Comparison of ENCODE assay signal across 8 cellular contexts in the genomic region with DNA sequence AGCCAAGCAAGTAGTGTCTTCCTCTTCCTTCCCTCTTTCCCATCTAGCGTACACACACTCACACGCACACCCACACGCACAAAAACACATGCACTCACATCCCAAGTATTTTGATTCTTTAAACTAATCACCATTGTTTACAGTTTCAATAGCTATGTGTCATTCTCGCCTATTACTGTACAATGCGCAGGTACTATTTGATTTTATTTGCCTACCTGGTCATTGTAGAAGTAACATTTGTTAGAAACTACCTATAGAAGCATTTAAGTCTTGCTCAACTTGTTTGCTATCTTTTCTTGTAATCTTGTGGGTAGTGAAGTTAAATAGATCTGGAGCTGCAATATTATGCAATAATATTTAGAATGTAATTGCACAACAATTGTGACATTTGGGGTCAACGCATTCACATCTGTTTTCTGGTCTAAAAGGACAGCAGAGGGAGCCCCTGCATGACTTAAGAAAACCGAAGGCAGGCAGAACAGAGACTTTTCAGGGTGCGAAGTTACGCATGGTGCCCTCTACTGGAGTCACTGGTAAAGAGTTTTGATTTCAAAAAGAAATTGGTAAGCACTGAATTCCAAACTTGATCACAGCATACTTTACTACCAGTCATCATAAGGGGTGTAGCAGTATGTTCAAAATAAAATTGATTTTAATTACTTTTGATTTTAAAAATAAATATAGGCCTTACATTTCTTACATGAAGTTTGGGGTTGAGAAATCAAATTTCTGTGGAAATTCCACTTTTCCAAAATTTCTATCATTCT.
DNase-seq lines count a peak whose midpoint lies in the region; TF ChIP-seq lines count a peak whose summit lies in the region.

No MANE protein-coding gene starts in this region.

- peak; percentile 97 for TF ChIP-seq CTCF in 22Rv1 (IDR thresholded peaks at IDR 0.05)
- peak; percentile 94 for TF ChIP-seq CTCF in GM06990 (IDR thresholded peaks at IDR 0.05; ENCODE audit: insufficient read depth, low read length, poor library complexity, severe bottlenecking)
- TF ChIP-seq CTCF in H9 (conservative IDR thresholded peaks at IDR 0.05) = peak; percentile 96
- peak; percentile 91 to 92 for TF ChIP-seq CTCF in mammary epithelial cell (conservative IDR thresholded peaks at IDR 0.05 in 1 of 2, IDR thresholded peaks at IDR 0.05 in 1 of 2; ENCODE audit: extremely low read depth in 1 of 2, insufficient read depth in 1 of 2, low read depth in 1 of 2, low read length in 2 of 2)
- TF ChIP-seq CTCF in kidney epithelial cell (IDR thresholded peaks at IDR 0.05; ENCODE audit: insufficient read depth, low read length, poor library complexity, severe bottlenecking) = peak; percentile 92

- H3K18ac ChIP-seq in H9 (ENCODE audit: insufficient read length, low read depth, low read length) = no peak overlapping the region

- DNase-seq in GM06990 (ENCODE audit: extremely low read depth, insufficient read length) = peak; percentile 26
- DNase-seq in H9 = peak; percentile 67
- DNase-seq in KG1 (lab: John Stamatoyannopoulos, UW) = peak; percentile 87
- DNase-seq in OCI-M2 (lab: John Stamatoyannopoulos, UW; ENCODE audit: unreplicated experiment) = peak; percentile 23
- peak; percentile 68 for DNase-seq in mammary epithelial cell
- DNase-seq in kidney epithelial cell (ENCODE audit: low read depth) = peak; percentile 65
- DNase-seq in substantia nigra (lab: John Stamatoyannopoulos, UW) = peak in 41 of 49 donors; percentile 0 to 72 (median 33)

- H3K56ac ChIP-seq in H9 (ENCODE audit: insufficient read length, low read depth, low read length) = no peak overlapping the region

- H3K4me1 Mint-ChIP-seq in H9 = peaks cover 0 to 2% of the 10 kb centered on the region in 2 experiments; a peak in 1 of 4 replicates

- no peak overlapping the region for H3T11ph ChIP-seq in H9 (ENCODE audit: low read length)

- no peak overlapping the region for H2BK5ac ChIP-seq in H9 (ENCODE audit: insufficient read length, low read length)

- no peaks in the 10 kb centered on the region for H3K79me1 ChIP-seq in H9 (ENCODE audit: insufficient read depth, low read depth, low read length, poor library complexity, severe bottlenecking)

- H3K23me2 ChIP-seq in H9 (ENCODE audit: insufficient read length, low read depth, low read length, poor library complexity, severe bottlenecking) = no peaks in the 10 kb centered on the region

- H3K27ac Mint-ChIP-seq in H9 = no peak overlapping the region

- intact Hi-C loops in mammary epithelial cell (cut with micrococcal nuclease) = loop anchor here (1.0 to 10.0 kb wide), 4 partner anchors 212 to 423 kb away; no protein-coding TSS in a partner anchor

- H3K27me3 Mint-ChIP-seq in H9 (ENCODE audit: low read depth) = no peaks in the 10 kb centered on the region

- no peak overlapping the region for H4K91ac ChIP-seq in H9 (ENCODE audit: insufficient read length, low read depth, low read length)

- H3K4me1 ChIP-seq in H9 (ENCODE audit: insufficient read depth, low read length) (no peaks in the 10 kb centered on the region), mammary epithelial cell (ENCODE audit: insufficient read depth, low read length) (no peaks in the 10 kb centered on the region)

- no TSS peak for BruUV-seq in mammary epithelial cell (replicated peaks; lab: Mats Ljungman, UMichigan)

- no peak overlapping the region for H3K14ac ChIP-seq in H9 (ENCODE audit: insufficient read depth, low read length)

- H4K8ac ChIP-seq in H9 (replicated peaks; ENCODE audit: insufficient read length, low read depth, low read length) = no peak overlapping the region

- H2BK12ac ChIP-seq in H9 (ENCODE audit: insufficient read length, low read depth, low read length) = no peak overlapping the region

- H3K9me3 ChIP-seq in H9 (ENCODE audit: control insufficient read depth, low read depth, low read length) (no peaks in the 10 kb centered on the region), mammary epithelial cell (replicated peaks; ENCODE audit: insufficient read depth, low read length) (no peaks in the 10 kb centered on the region)

- H3K79me2 ChIP-seq in H9 (ENCODE audit: insufficient read depth, low read length) (no peaks in the 10 kb centered on the region), mammary epithelial cell (ENCODE audit: insufficient read depth, low read length) (no peaks in the 10 kb centered on the region)

- in situ Hi-C loops in mammary epithelial cell (cut with MboI; ENCODE audit: low sequenced_read_pairs in 2 of 2) = loop anchor here (10.0 to 25.0 kb wide), 6 partner anchors 213 to 1005 kb away; no protein-coding TSS in a partner anchor

- H2AFZ ChIP-seq in H9 (ENCODE audit: low read length) (no peak overlapping the region), mammary epithelial cell (ENCODE audit: low read depth, low read length) (no peak overlapping the region)

- H2BK20ac ChIP-seq in H9 (ENCODE audit: low read depth, low read length, poor library complexity, severe bottlenecking) = no peak overlapping the region

- no peak overlapping the region for H3K27ac ChIP-seq in 22Rv1
- no peak overlapping the region for H3K27ac ChIP-seq in H9 (ENCODE audit: insufficient read length, low read depth, low read length)
- H3K27ac ChIP-seq in mammary epithelial cell (ENCODE audit: insufficient read depth, low read depth, low read length) = no peak overlapping the region
- H3K27ac ChIP-seq in substantia nigra (ENCODE audit: low read depth, low read length, poor library complexity, severe bottlenecking) = no peak overlapping the region

- H4K5ac ChIP-seq in H9 (ENCODE audit: insufficient read length, low read depth, low read length) = no peak overlapping the region

- no CpG with 5 or more reads among the region's 9 CpGs for WGBS in H9 (ENCODE audit: extremely low coverage, insufficient read length, low lambda C conversion rate)
- WGBS in mammary epithelial cell (ENCODE audit: low coverage, missing lambda C conversion rate) = 41% methylated on average over 9 of the region's 9 CpGs

- no peak overlapping the region for H2AK5ac ChIP-seq in H9 (ENCODE audit: insufficient read length, low read length)

- H3K4me2 ChIP-seq in H9 (ENCODE audit: insufficient read depth, insufficient read length, low read length) (no peak overlapping the region), mammary epithelial cell (ENCODE audit: insufficient read depth, low read depth, low read length) (no peak overlapping the region)

- dilution Hi-C loops in mammary epithelial cell (cut with HindIII; ENCODE audit: low sequenced_read_pairs) = no loop called here

- H3K36me3 Mint-ChIP-seq in H9 (ENCODE audit: insufficient read depth in 1 of 3, low read depth in 3 of 3) = no peaks in the 10 kb centered on the region

- CTCF ChIA-PET in mammary epithelial cell (lab: Charles Lee; ENCODE audit: low non-redundant PET) = interaction anchor here (0.8 kb wide), 2 partner anchors 10 to 213 kb away, joined by 7 read pairs; no protein-coding TSS in a partner anchor

- H3K27me3 ChIP-seq in GM06990 (replicated peaks; ENCODE audit: control insufficient read depth, insufficient read depth, low read length) (no peaks in the 10 kb centered on the region), H9 (ENCODE audit: insufficient read depth, low read length) (no peaks in the 10 kb centered on the region), mammary epithelial cell (ENCODE audit: insufficient read depth, low read length) (no peaks in the 10 kb centered on the region), kidney epithelial cell (ENCODE audit: control insufficient read depth, insufficient read depth, low read length) (no peaks in the 10 kb centered on the region)

- no peak overlapping the region for H2BK15ac ChIP-seq in H9 (ENCODE audit: low read depth, low read length)

- no peak overlapping the region for H3K4ac ChIP-seq in H9 (ENCODE audit: low read depth, low read length)

- no peak overlapping the region for H2BK120ac ChIP-seq in H9 (ENCODE audit: low read depth, low read length, poor library complexity, severe bottlenecking)

- H3K9me3 Mint-ChIP-seq in H9 = no peaks in the 10 kb centered on the region

- H3K4me3 Mint-ChIP-seq in H9 = no peak overlapping the region

- no peak overlapping the region for H3K23ac ChIP-seq in H9 (ENCODE audit: insufficient read length, low read depth, low read length)

- H3K36me3 ChIP-seq in GM06990 (ENCODE audit: control insufficient read depth, insufficient read depth, low read length) (no peaks in the 10 kb centered on the region), mammary epithelial cell (ENCODE audit: insufficient read depth, low read length) (no peaks in the 10 kb centered on the region), kidney epithelial cell (ENCODE audit: control insufficient read depth, insufficient read depth, low read length) (no peaks in the 10 kb centered on the region)

- H4K20me1 ChIP-seq in H9 (ENCODE audit: control insufficient read depth, insufficient read depth, insufficient read length) (no peaks in the 10 kb centered on the region), mammary epithelial cell (ENCODE audit: insufficient read depth, low read length) (no peaks in the 10 kb centered on the region)

- no peak overlapping the region for H3K9ac ChIP-seq in H9 (ENCODE audit: extremely low read depth, insufficient read length, low read length)
- H3K9ac ChIP-seq in mammary epithelial cell (ENCODE audit: insufficient read depth, low read length) = no peak overlapping the region

- no peak overlapping the region for H3K4me3 ChIP-seq in GM06990 (replicated peaks; ENCODE audit: low read depth, low read length)
- H3K4me3 ChIP-seq in mammary epithelial cell (replicated peaks in 1 of 3; ENCODE audit: insufficient read depth in 1 of 3, low read depth in 2 of 3, low read length in 3 of 3) = no peak overlapping the region
- H3K4me3 ChIP-seq in kidney epithelial cell (ENCODE audit: low read depth, low read length) = no peak overlapping the region

Comparison
In these comparisons a context has a peak if more than half of its experiments do, and no peak if none do; other contexts are left out.
1. DNase-seq: peak in every context shown above with its lines; median percentile 87 in KG1; 68 in mammary epithelial cell; 67 in H9; 65 in kidney epithelial cell; 33 in substantia nigra; 26 in GM06990; 23 in OCI-M2.